Comparison of ENCODE assay signal across 14 cellular contexts in genomic region chr14:102902086-102902485, GRCh38. TPM values are rescaled to one million over a fixed set of nuclear protein-coding genes. Genes with fewer than 3 reads are reported as not detected.
DNase-seq lines count a peak whose midpoint lies in the region; ATAC-seq, FAIRE-seq and TF ChIP-seq lines count a peak whose summit lies in the region.
"Had no signal": no experiment of that assay in that cellular context is flagged by ENCODE, and none has a peak within 500 bp of the region (broad histone marks: within the 10 kb centered on the region; RNA-seq: fewer than 3 reads in every experiment).

No MANE protein-coding gene starts in this region.

- H3K9me2 ChIP-seq in SK-N-SH, result no peaks in the 10 kb centered on the region

- peaks cover 3% of the 10 kb centered on the region for H3F3A ChIP-seq in SK-N-SH (replicated peaks; ENCODE audit: insufficient read depth)

- peaks cover 23% of the 10 kb centered on the region for H3K36me3 Mint-ChIP-seq in neural crest cell (ENCODE audit: low read depth)
- peaks cover 42% of the 10 kb centered on the region for H3K36me3 Mint-ChIP-seq in T-helper 2 cell treated with Interferon-gamma antibody and Interleukin-4, amounts not matched to agents 5 μg/mL and 100 μg/mL, for 36 hours (ENCODE audit: low read depth)

- no peak overlapping the region for H3K9ac ChIP-seq in SK-N-SH

- no peak for TF ChIP-seq EP300 in SK-N-SH (IDR thresholded peaks at IDR 0.05; ENCODE audit: borderline replicate concordance in 1 of 2, low read depth in 1 of 2, low read length in 1 of 2)

- POLR2A ChIA-PET in SK-N-SH (lab: Yijun Ruan, JAX), result no interaction called here

- H3K4me2 ChIP-seq in SK-N-SH, result no peak overlapping the region

- no peaks in the 10 kb centered on the region for H3K9me3 Mint-ChIP-seq in neural crest cell
- H3K9me3 Mint-ChIP-seq in T-helper 2 cell treated with Interferon-gamma antibody and Interleukin-4, amounts not matched to agents 5 μg/mL and 100 μg/mL, for 36 hours, result no peaks in the 10 kb centered on the region

- H3K9me3 ChIP-seq in SK-N-SH (no peaks in the 10 kb centered on the region), small intestine (ENCODE audit: control insufficient read depth, low read depth) (no peaks in the 10 kb centered on the region)
- H3K9me3 ChIP-seq: lower lobe of right lung had no signal

- no peak for TF ChIP-seq RAD21 in SK-N-SH (IDR thresholded peaks at IDR 0.05; ENCODE audit: low read length)

- H4K20me1 ChIP-seq in SK-N-SH (ENCODE audit: insufficient read depth), result no peaks in the 10 kb centered on the region

- H3K4me3 ChIP-seq in SK-N-SH (ENCODE audit: low read depth in 2 of 2, low read length in 1 of 2) (no peak overlapping the region), small intestine (ENCODE audit: low read depth in 1 of 2, low read length in 2 of 2) (no peak overlapping the region)
- H3K4me3 ChIP-seq: lower lobe of right lung had no signal

- peak; percentile 18 for DNase-seq in SK-N-SH
- no peak for DNase-seq in neural crest cell (ENCODE audit: low read depth, low spot score)
- DNase-seq in T-helper 2 cell treated with Interferon-gamma antibody and Interleukin-4, amounts not matched to agents 5 μg/mL and 100 μg/mL, for 36 hours (ENCODE audit: low spot score), result no peak
- DNase-seq in small intestine, result no peak
- no peak for DNase-seq in cerebellum (ENCODE audit: low spot score)
- DNase-seq: anterior cingulate cortex, DMS 273 treated with DMSO at 0.1 percent for 48 hours, head of caudate nucleus, lower lobe of right lung had no signal

- ATAC-seq in SK-N-SH treated with all-trans-retinoic acid at 6 μM for 48 hours (no peak), GM21390 (IDR thresholded peaks at IDR 0.05; ENCODE audit: unreplicated experiment) (peak; percentile 5), HG03457 (IDR thresholded peaks at IDR 0.05; ENCODE audit: unreplicated experiment) (peak; percentile 1)
- ATAC-seq: lower lobe of right lung had no signal

- H3K4me1 ChIP-seq in SK-N-SH (ENCODE audit: control insufficient read depth in 1 of 2, insufficient read depth in 2 of 2, low read depth in 1 of 2, low read length in 1 of 2) (no peaks in the 10 kb centered on the region; a peak in 1 of 4 replicates), small intestine (ENCODE audit: control insufficient read depth in 2 of 2, insufficient read depth in 1 of 2, low read depth in 1 of 2, low read length in 1 of 2) (no peaks in the 10 kb centered on the region)

- H3K79me2 ChIP-seq in SK-N-SH (ENCODE audit: insufficient read depth), result no peaks in the 10 kb centered on the region

- no peak overlapping the region for H3K4me3 Mint-ChIP-seq in neural crest cell
- H3K4me3 Mint-ChIP-seq in T-helper 2 cell treated with Interferon-gamma antibody and Interleukin-4, amounts not matched to agents 5 μg/mL and 100 μg/mL, for 36 hours, result no peak overlapping the region

- H3K27ac ChIP-seq in SK-N-SH (ENCODE audit: low read depth in 2 of 2, low read length in 1 of 2) (no peak overlapping the region), small intestine (ENCODE audit: low read depth in 1 of 2, low read length in 1 of 2) (peak overlapping the region in 1 of 2 donors; percentile 41)
- H3K27ac ChIP-seq: 22Rv1, lower lobe of right lung had no signal

- H3K36me3 ChIP-seq in SK-N-SH (replicated peaks in 1 of 2; ENCODE audit: control insufficient read depth in 1 of 2, insufficient read depth in 2 of 2, low read length in 1 of 2) (peaks cover 18 to 29% of the 10 kb centered on the region in 2 experiments), small intestine (ENCODE audit: control insufficient read depth in 2 of 2, insufficient read depth in 2 of 2, low read length in 2 of 2) (peaks cover 6 to 12% of the 10 kb centered on the region in 2 donors)

- no peaks in the 10 kb centered on the region for H3K27me3 Mint-ChIP-seq in neural crest cell (ENCODE audit: low read depth)
- H3K27me3 Mint-ChIP-seq in T-helper 2 cell treated with Interferon-gamma antibody and Interleukin-4, amounts not matched to agents 5 μg/mL and 100 μg/mL, for 36 hours (ENCODE audit: low read depth), result no peaks in the 10 kb centered on the region

- CTCF ChIA-PET in SK-N-SH (lab: Yijun Ruan, JAX), result no interaction called here

- WGBS in SK-N-SH (ENCODE audit: low lambda C conversion rate), result 90% methylated on average over 7 of the region's 7 CpGs
- 82 to 92% (median 87%) methylated on average over 7 of the region's 7 CpGs for WGBS in small intestine, 3 donors

- no peak for TF ChIP-seq CTCF in SK-N-SH (IDR thresholded peaks at IDR 0.05)
- TF ChIP-seq CTCF in neural crest cell (conservative IDR thresholded peaks at IDR 0.05), result no peak

- peak overlapping the region; percentile 27 for H3K27ac Mint-ChIP-seq in neural crest cell (ENCODE audit: unreplicated experiment)
- no peak overlapping the region for H3K27ac Mint-ChIP-seq in T-helper 2 cell treated with Interferon-gamma antibody and Interleukin-4, amounts not matched to agents 5 μg/mL and 100 μg/mL, for 36 hours

- H3K4me1 Mint-ChIP-seq in neural crest cell, result no peaks in the 10 kb centered on the region
- H3K4me1 Mint-ChIP-seq in T-helper 2 cell treated with Interferon-gamma antibody and Interleukin-4, amounts not matched to agents 5 μg/mL and 100 μg/mL, for 36 hours (ENCODE audit: low read depth), result peaks cover 8% of the 10 kb centered on the region

- H3K27me3 ChIP-seq in SK-N-SH (ENCODE audit: insufficient read depth), result no peaks in the 10 kb centered on the region
- no peaks in the 10 kb centered on the region for H3K27me3 ChIP-seq in small intestine (ENCODE audit: control insufficient read depth in 2 of 2, insufficient read depth in 2 of 2, low read length in 2 of 2)

- FAIRE-seq in small intestine (lab: Jason Lieb, UNC), result no peak

- H2AFZ ChIP-seq in SK-N-SH (ENCODE audit: low read depth), result no peak overlapping the region

TF ChIP-seq in SK-N-SH, 30 proteins besides CTCF, POLR2A, EP300 and RAD21 (continues in another document):
- TF ChIP-seq USF2 (IDR thresholded peaks at IDR 0.05; ENCODE audit: borderline replicate concordance, low read depth, low read length), result no peak
- TF ChIP-seq NFIC (IDR thresholded peaks at IDR 0.05; ENCODE audit: borderline replicate concordance), result no peak
- TF ChIP-seq TEAD4 (IDR thresholded peaks at IDR 0.05; ENCODE audit: borderline replicate concordance, insufficient read depth), result no peak
- no peak for TF ChIP-seq EZH2phosphoT487 (IDR thresholded peaks at IDR 0.05; ENCODE audit: borderline replicate concordance, low read depth)
- TF ChIP-seq MXI1 (IDR thresholded peaks at IDR 0.05; ENCODE audit: low read depth, low read length), result no peak
- TF ChIP-seq, protein P1, sequence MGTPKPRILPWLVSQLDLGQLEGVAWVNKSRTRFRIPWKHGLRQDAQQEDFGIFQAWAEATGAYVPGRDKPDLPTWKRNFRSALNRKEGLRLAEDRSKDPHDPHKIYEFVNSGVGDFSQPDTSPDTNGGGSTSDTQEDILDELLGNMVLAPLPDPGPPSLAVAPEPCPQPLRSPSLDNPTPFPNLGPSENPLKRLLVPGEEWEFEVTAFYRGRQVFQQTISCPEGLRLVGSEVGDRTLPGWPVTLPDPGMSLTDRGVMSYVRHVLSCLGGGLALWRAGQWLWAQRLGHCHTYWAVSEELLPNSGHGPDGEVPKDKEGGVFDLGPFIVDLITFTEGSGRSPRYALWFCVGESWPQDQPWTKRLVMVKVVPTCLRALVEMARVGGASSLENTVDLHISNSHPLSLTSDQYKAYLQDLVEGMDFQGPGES (IDR thresholded peaks at IDR 0.05; ENCODE audit: low read depth, low read length), result no peak
- TF ChIP-seq ELF1 (IDR thresholded peaks at IDR 0.05), result no peak
- TF ChIP-seq CHD2 (IDR thresholded peaks at IDR 0.05; ENCODE audit: low read length, partially characterized antibody), result no peak

TF ChIP-seq in SK-N-SH treated with all-trans-retinoic acid at 6 μM for 48 hours, 23 proteins besides CTCF, POLR2A, EP300 and RAD21:
- TF ChIP-seq, protein P2, sequence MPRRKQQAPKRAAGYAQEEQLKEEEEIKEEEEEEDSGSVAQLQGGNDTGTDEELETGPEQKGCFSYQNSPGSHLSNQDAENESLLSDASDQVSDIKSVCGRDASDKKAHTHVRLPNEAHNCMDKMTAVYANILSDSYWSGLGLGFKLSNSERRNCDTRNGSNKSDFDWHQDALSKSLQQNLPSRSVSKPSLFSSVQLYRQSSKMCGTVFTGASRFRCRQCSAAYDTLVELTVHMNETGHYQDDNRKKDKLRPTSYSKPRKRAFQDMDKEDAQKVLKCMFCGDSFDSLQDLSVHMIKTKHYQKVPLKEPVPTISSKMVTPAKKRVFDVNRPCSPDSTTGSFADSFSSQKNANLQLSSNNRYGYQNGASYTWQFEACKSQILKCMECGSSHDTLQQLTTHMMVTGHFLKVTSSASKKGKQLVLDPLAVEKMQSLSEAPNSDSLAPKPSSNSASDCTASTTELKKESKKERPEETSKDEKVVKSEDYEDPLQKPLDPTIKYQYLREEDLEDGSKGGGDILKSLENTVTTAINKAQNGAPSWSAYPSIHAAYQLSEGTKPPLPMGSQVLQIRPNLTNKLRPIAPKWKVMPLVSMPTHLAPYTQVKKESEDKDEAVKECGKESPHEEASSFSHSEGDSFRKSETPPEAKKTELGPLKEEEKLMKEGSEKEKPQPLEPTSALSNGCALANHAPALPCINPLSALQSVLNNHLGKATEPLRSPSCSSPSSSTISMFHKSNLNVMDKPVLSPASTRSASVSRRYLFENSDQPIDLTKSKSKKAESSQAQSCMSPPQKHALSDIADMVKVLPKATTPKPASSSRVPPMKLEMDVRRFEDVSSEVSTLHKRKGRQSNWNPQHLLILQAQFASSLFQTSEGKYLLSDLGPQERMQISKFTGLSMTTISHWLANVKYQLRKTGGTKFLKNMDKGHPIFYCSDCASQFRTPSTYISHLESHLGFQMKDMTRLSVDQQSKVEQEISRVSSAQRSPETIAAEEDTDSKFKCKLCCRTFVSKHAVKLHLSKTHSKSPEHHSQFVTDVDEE (CRISPR knock-in tag; IDR thresholded peaks at IDR 0.05), result no peak
- TF ChIP-seq ZNF565 (CRISPR knock-in tag; conservative IDR thresholded peaks at IDR 0.05; ENCODE audit: low read depth), result no peak
- no peak for TF ChIP-seq TOX (CRISPR knock-in tag; IDR thresholded peaks at IDR 0.05; ENCODE audit: borderline replicate concordance)
- no peak for TF ChIP-seq ZFP3 (CRISPR knock-in tag; IDR thresholded peaks at IDR 0.05)
- TF ChIP-seq ZNF70 (CRISPR knock-in tag; IDR thresholded peaks at IDR 0.05), result no peak
- no peak for TF ChIP-seq ISL1 (CRISPR knock-in tag; IDR thresholded peaks at IDR 0.05)
- TF ChIP-seq ZC3H10 (CRISPR knock-in tag; IDR thresholded peaks at IDR 0.05), result no peak

RNA-seq across cellular contexts. Expression of gene AMN, which starts 20.4 kb away (rescaled TPM):
- polyA plus RNA-seq in SK-N-SH (2012; rRNA removed) (0.03 TPM in 1 of 2 replicates, not detected in the other), small intestine (100 to 1,000 TPM in 2 of 3 donors, 10 to 100 TPM in 1; 71.0 to 443 (median 361) TPM)
- polyA plus RNA-seq in SK-N-SH (2012; cell fraction: cytosol; rRNA removed), result 0.01 TPM in 1 of 2 replicates, not detected in the other
- polyA plus RNA-seq in SK-N-SH (2012; cell fraction: nucleus; rRNA removed), result 0.21 and 0.25 TPM in 2 replicates
- total RNA-seq in neural crest cell (0.23 and 0.66 TPM in 2 replicates), cerebellum (0.73 TPM)
- total RNA-seq: SK-MEL-5 had no signal
